ENCODE assay signal across 22 cellular contexts in the genomic region with DNA sequence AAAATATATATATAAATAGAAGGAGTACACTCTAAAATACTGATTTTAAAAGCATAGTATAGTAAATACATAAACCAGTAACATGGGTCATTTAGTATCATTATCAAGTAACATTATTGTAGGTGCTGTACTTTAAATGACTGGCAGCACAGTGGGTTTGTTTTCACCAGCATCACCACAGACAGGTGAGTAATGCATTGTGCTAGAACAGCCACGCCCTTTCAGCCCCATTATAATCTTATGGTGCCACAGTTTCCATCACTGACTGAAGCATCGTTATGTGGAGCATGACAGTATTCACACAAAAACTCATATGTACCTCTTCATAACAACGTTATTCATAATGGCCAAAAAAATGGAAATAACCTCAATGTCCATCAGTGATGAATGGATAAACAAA.
DNase-seq lines count a peak whose midpoint lies in the region; ATAC-seq and TF ChIP-seq lines count a peak whose summit lies in the region.
"Had no signal": no experiment of that assay in that cellular context is flagged by ENCODE, and none has a peak within 500 bp of the region (broad histone marks: within the 10 kb centered on the region; RNA-seq: fewer than 3 reads in every experiment).

No MANE protein-coding gene starts in this region.

- H4K20me1 ChIP-seq in GM23248 (ENCODE audit: insufficient read depth): no peaks in the 10 kb centered on the region
- H4K20me1 ChIP-seq: BLaER1 had no signal

- no peaks in the 10 kb centered on the region for H3K4me1 Mint-ChIP-seq in activated CD8-positive, alpha-beta T cell treated with anti-CD3 and anti-CD28 coated beads for 36 hours (ENCODE audit: low read depth)
- H3K4me1 Mint-ChIP-seq in activated CD8-positive, alpha-beta T cell treated with anti-CD3 and anti-CD28 coated beads, Interleukin-2, amount 10 ng/mL, durations not matched to agents 7 days and 5 days (ENCODE audit: low read depth): peaks cover 2% of the 10 kb centered on the region

- POLR2A ChIA-PET in activated CD8-positive, alpha-beta T cell treated with anti-CD3 and anti-CD28 coated beads for 36 hours (lab: Charles Lee): interaction anchor here (0.8 kb wide), 1 partner anchor 49 kb away, joined by 4 read pairs; no protein-coding TSS in a partner anchor
- POLR2A ChIA-PET in activated CD8-positive, alpha-beta T cell treated with anti-CD3 and anti-CD28 coated beads, Interleukin-2, amount 10 ng/mL, durations not matched to agents 7 days and 5 days (lab: Charles Lee): no interaction called here

- no peaks in the 10 kb centered on the region for H3K9me3 Mint-ChIP-seq in activated CD8-positive, alpha-beta T cell treated with anti-CD3 and anti-CD28 coated beads for 36 hours
- H3K9me3 Mint-ChIP-seq in activated CD8-positive, alpha-beta T cell treated with anti-CD3 and anti-CD28 coated beads, Interleukin-2, amount 10 ng/mL, durations not matched to agents 7 days and 5 days (ENCODE audit: insufficient read depth): no peaks in the 10 kb centered on the region
- H3K9me3 Mint-ChIP-seq: central memory CD8-positive, alpha-beta T cell; dendritic cell treated with granulocyte-macrophage colony-stimulating factor and Interleukin-4, amounts not matched to agents 40 ng/mL and 50 ng/mL, for 4 days; IgD-negative memory B cell; natural killer cell; T-helper 1 cell treated with Interleukin-12 subunit alpha and Interleukin-12 subunit beta and Interleukin-4 antibody, amounts not matched to agents 30 μg/mL and 1 μg/mL, for 36 hours had no signal

- no peaks in the 10 kb centered on the region for H3K9me2 ChIP-seq in GM23248 (ENCODE audit: insufficient read depth)

- no peaks in the 10 kb centered on the region for H3K36me3 Mint-ChIP-seq in activated CD8-positive, alpha-beta T cell treated with anti-CD3 and anti-CD28 coated beads for 36 hours (ENCODE audit: low read depth)
- peaks cover 3% of the 10 kb centered on the region for H3K36me3 Mint-ChIP-seq in activated CD8-positive, alpha-beta T cell treated with anti-CD3 and anti-CD28 coated beads, Interleukin-2, amount 10 ng/mL, durations not matched to agents 7 days and 5 days (ENCODE audit: low read depth)
- H3K36me3 Mint-ChIP-seq: natural killer cell had no signal

- TF ChIP-seq CTCF in activated CD8-positive, alpha-beta T cell treated with anti-CD3 and anti-CD28 coated beads for 36 hours (IDR thresholded peaks at IDR 0.05): no peak

- H3F3A ChIP-seq in GM23248 (ENCODE audit: insufficient read depth): peaks cover 44% of the 10 kb centered on the region

- H3K9me3 ChIP-seq in GM23248 (ENCODE audit: low read depth) (no peaks in the 10 kb centered on the region), SJSA1 (replicated peaks) (no peaks in the 10 kb centered on the region), SJCRH30 (replicated peaks) (no peaks in the 10 kb centered on the region)
- H3K9me3 ChIP-seq: BLaER1 had no signal

- H3K27me3 Mint-ChIP-seq in activated CD8-positive, alpha-beta T cell treated with anti-CD3 and anti-CD28 coated beads for 36 hours: no peaks in the 10 kb centered on the region
- no peaks in the 10 kb centered on the region for H3K27me3 Mint-ChIP-seq in activated CD8-positive, alpha-beta T cell treated with anti-CD3 and anti-CD28 coated beads, Interleukin-2, amount 10 ng/mL, durations not matched to agents 7 days and 5 days (ENCODE audit: low read depth)
- H3K27me3 Mint-ChIP-seq: activated CD8-positive, alpha-beta memory T cell treated with anti-CD3 and anti-CD28 coated beads, Interleukin-2, amount 10 ng/mL, durations not matched to agents 7 days and 5 days; activated naive CD8-positive, alpha-beta T cell treated with anti-CD3 and anti-CD28 coated beads, Interleukin-2, amount 10 ng/mL, durations not matched to agents 7 days and 5 days; central memory CD8-positive, alpha-beta T cell; dendritic cell treated with granulocyte-macrophage colony-stimulating factor and Interleukin-4, amounts not matched to agents 40 ng/mL and 50 ng/mL, for 4 days; IgD-negative memory B cell had no signal

- peak; percentile 22 for DNase-seq in activated CD8-positive, alpha-beta T cell treated with anti-CD3 and anti-CD28 coated beads for 36 hours
- no peak for DNase-seq in activated CD8-positive, alpha-beta T cell treated with anti-CD3 and anti-CD28 coated beads, Interleukin-2, amount 10 ng/mL, durations not matched to agents 7 days and 5 days
- DNase-seq in GM23248: no peak
- DNase-seq in SJSA1 (ENCODE audit: low read depth in 1 of 2, low spot score in 2 of 2): no peak
- DNase-seq in kidney tubule cell (ENCODE audit: low spot score): peak; percentile 14
- no peak for DNase-seq in SJCRH30
- no peak for DNase-seq in SW 1271 (lab: John Stamatoyannopoulos, UW)
- DNase-seq: activated CD4-positive, alpha-beta T cell treated with anti-CD3 and anti-CD28 coated beads for 1 hour; activated CD8-positive, alpha-beta memory T cell treated with anti-CD3 and anti-CD28 coated beads, Interleukin-2, amount 10 ng/mL, durations not matched to agents 7 days and 5 days; activated naive CD8-positive, alpha-beta T cell treated with anti-CD3 and anti-CD28 coated beads, Interleukin-2, amount 10 ng/mL, durations not matched to agents 7 days and 5 days; natural killer cell; NCI-H1092; NCI-H187 treated with DMSO at 0.1 percent for 48 hours; NCI-H2227 treated with DMSO at 0.1 percent for 48 hours; NCI-H526 treated with DMSO at 0.1 percent for 48 hours; stimulated activated CD8-positive, alpha-beta memory T cell treated with anti-CD3 and anti-CD28 coated beads, Interleukin-4, amount 100 ng/mL, for 48 hours had no signal

- peak overlapping the region; percentile 23 for H3K4me2 ChIP-seq in GM23248 (ENCODE audit: unreplicated experiment)
- H3K4me2 ChIP-seq: BLaER1 had no signal

- no peak overlapping the region for H3K4me3 Mint-ChIP-seq in activated CD8-positive, alpha-beta T cell treated with anti-CD3 and anti-CD28 coated beads for 36 hours
- H3K4me3 Mint-ChIP-seq in activated CD8-positive, alpha-beta T cell treated with anti-CD3 and anti-CD28 coated beads, Interleukin-2, amount 10 ng/mL, durations not matched to agents 7 days and 5 days: no peak overlapping the region
- H3K4me3 Mint-ChIP-seq: activated CD8-positive, alpha-beta memory T cell treated with anti-CD3 and anti-CD28 coated beads, Interleukin-2, amount 10 ng/mL, durations not matched to agents 7 days and 5 days; activated naive CD8-positive, alpha-beta T cell treated with anti-CD3 and anti-CD28 coated beads, Interleukin-2, amount 10 ng/mL, durations not matched to agents 7 days and 5 days; central memory CD8-positive, alpha-beta T cell; dendritic cell treated with granulocyte-macrophage colony-stimulating factor and Interleukin-4, amounts not matched to agents 40 ng/mL and 50 ng/mL, for 4 days; IgD-negative memory B cell; natural killer cell; T-helper 1 cell treated with Interleukin-12 subunit alpha and Interleukin-12 subunit beta and Interleukin-4 antibody, amounts not matched to agents 30 μg/mL and 1 μg/mL, for 36 hours had no signal

- in situ Hi-C loops in GM23248 (cut with MboI): no loop called here

- peaks cover 32% of the 10 kb centered on the region for H3K4me1 ChIP-seq in GM23248 (ENCODE audit: insufficient read depth)
- H3K4me1 ChIP-seq in SJSA1 (replicated peaks): peaks cover 16% of the 10 kb centered on the region
- no peaks in the 10 kb centered on the region for H3K4me1 ChIP-seq in SJCRH30
- H3K4me1 ChIP-seq: BLaER1 had no signal

- no peak overlapping the region for H3K27ac Mint-ChIP-seq in activated CD8-positive, alpha-beta T cell treated with anti-CD3 and anti-CD28 coated beads for 36 hours
- no peak overlapping the region for H3K27ac Mint-ChIP-seq in activated CD8-positive, alpha-beta T cell treated with anti-CD3 and anti-CD28 coated beads, Interleukin-2, amount 10 ng/mL, durations not matched to agents 7 days and 5 days
- H3K27ac Mint-ChIP-seq: activated CD8-positive, alpha-beta memory T cell treated with anti-CD3 and anti-CD28 coated beads, Interleukin-2, amount 10 ng/mL, durations not matched to agents 7 days and 5 days; activated naive CD8-positive, alpha-beta T cell treated with anti-CD3 and anti-CD28 coated beads, Interleukin-2, amount 10 ng/mL, durations not matched to agents 7 days and 5 days; IgD-negative memory B cell; natural killer cell; T-helper 1 cell treated with Interleukin-12 subunit alpha and Interleukin-12 subunit beta and Interleukin-4 antibody, amounts not matched to agents 30 μg/mL and 1 μg/mL, for 36 hours had no signal

- H3K4me3 ChIP-seq in GM23248 (no peak overlapping the region), SJSA1 (no peak overlapping the region), SJCRH30 (no peak overlapping the region)
- H3K4me3 ChIP-seq: BLaER1 had no signal

- no peak overlapping the region for H2AFZ ChIP-seq in GM23248

- H3K27me3 ChIP-seq in GM23248 (replicated peaks; ENCODE audit: insufficient read depth) (no peaks in the 10 kb centered on the region), SJSA1 (replicated peaks) (no peaks in the 10 kb centered on the region), SJCRH30 (no peaks in the 10 kb centered on the region)
- H3K27me3 ChIP-seq: BLaER1 had no signal

- CTCF ChIA-PET in activated CD8-positive, alpha-beta T cell treated with anti-CD3 and anti-CD28 coated beads for 36 hours (lab: Charles Lee): no interaction called here
- CTCF ChIA-PET in activated CD8-positive, alpha-beta T cell treated with anti-CD3 and anti-CD28 coated beads, Interleukin-2, amount 10 ng/mL, durations not matched to agents 7 days and 5 days (lab: Charles Lee): no interaction called here

- 0 out of 2 replicates have a peak, but pooled peaks cover 2% of the 10 kb centered on the region for H3K36me3 ChIP-seq in GM23248 (ENCODE audit: low read depth)
- H3K36me3 ChIP-seq in SJSA1: peaks cover 21% of the 10 kb centered on the region
- peaks cover 2% of the 10 kb centered on the region; the same call in 1 of the 2 replicates for H3K36me3 ChIP-seq in SJCRH30
- H3K36me3 ChIP-seq: BLaER1 had no signal

- intact Hi-C loops in activated CD8-positive, alpha-beta T cell treated with anti-CD3 and anti-CD28 coated beads for 36 hours (cut with micrococcal nuclease): no loop called here

- H3K27ac ChIP-seq in GM23248 (peak overlapping the region; percentile 91), SJSA1 (peak overlapping the region; percentile 42; the same call in 1 of the 2 replicates), SJCRH30 (no peak overlapping the region)
- H3K27ac ChIP-seq: BLaER1 had no signal

- H3K9ac ChIP-seq in GM23248: no peak overlapping the region
- H3K9ac ChIP-seq: BLaER1 had no signal

- peaks cover 56% of the 10 kb centered on the region for H3K79me2 ChIP-seq in GM23248 (ENCODE audit: insufficient read depth)

- peak; percentile 53 for ATAC-seq in activated CD8-positive, alpha-beta T cell treated with anti-CD3 and anti-CD28 coated beads for 36 hours
- ATAC-seq in activated CD8-positive, alpha-beta T cell treated with anti-CD3 and anti-CD28 coated beads, Interleukin-2, amount 10 ng/mL, durations not matched to agents 7 days and 5 days: no peak
- ATAC-seq in HG03045 (IDR thresholded peaks at IDR 0.05; ENCODE audit: unreplicated experiment): no peak
- ATAC-seq: activated CD8-positive, alpha-beta memory T cell treated with anti-CD3 and anti-CD28 coated beads, Interleukin-2, amount 10 ng/mL, durations not matched to agents 7 days and 5 days; natural killer cell had no signal

- WGBS in GM23248 (ENCODE audit: low coverage in 1 of 2, low lambda C conversion rate in 2 of 2, missing lambda C conversion rate in 2 of 2), 2 experiments: 96 to 97% methylated on average over 3 of the region's 3 CpGs

Comparison
In these comparisons a context has a peak if more than half of its experiments do, and no peak if none do; other contexts are left out.
1. DNase-seq: peak in activated CD8-positive, alpha-beta T cell treated with anti-CD3 and anti-CD28 coated beads for 36 hours (single experiment) and kidney tubule cell (single experiment); none in activated CD8-positive, alpha-beta T cell treated with anti-CD3 and anti-CD28 coated beads, Interleukin-2, amount 10 ng/mL, durations not matched to agents 7 days and 5 days (single experiment), GM23248 (single experiment), SJSA1 (0 of 2), SJCRH30 (0 of 2) and SW 1271 (0 of 2).